ENCODE assay signal across 14 cellular contexts in the genomic region with DNA sequence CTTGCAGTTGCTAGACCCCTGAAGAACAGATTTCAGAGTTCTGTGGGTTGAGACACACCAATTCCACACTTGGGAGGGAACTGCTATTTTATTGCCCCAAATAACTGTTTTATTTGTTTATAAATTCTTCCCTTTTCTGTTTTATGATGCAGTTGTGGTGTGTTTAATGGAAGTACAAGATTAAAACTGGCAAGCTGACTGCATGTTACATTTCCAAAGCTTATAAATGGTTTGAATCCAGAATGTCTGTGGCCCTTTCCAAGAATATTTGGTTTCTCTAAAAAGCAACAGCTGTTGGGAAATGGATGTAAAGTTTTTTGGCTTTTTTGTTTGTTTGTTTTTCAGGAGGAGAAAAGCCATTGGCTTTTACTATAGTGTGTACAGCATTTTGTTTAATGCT.
DNase-seq lines count a peak whose midpoint lies in the region; ATAC-seq and TF ChIP-seq lines count a peak whose summit lies in the region.
"Had no signal": no experiment of that assay in that cellular context is flagged by ENCODE, and none has a peak within 500 bp of the region (broad histone marks: within the 10 kb centered on the region; RNA-seq: fewer than 3 reads in every experiment).

No MANE protein-coding gene starts in this region.

- DNase-seq in AG09309 (ENCODE audit: low read depth) (peak; percentile 46), H4 (ENCODE audit: low spot score) (peak; percentile 70), M059J (ENCODE audit: low read depth) (peak; percentile 19), fibroblast of villous mesenchyme (ENCODE audit: low read depth) (peak; percentile 71), GF-D8 (lab: John Stamatoyannopoulos, UW) (no peak), GDM1 (lab: John Stamatoyannopoulos, UW) (no peak), kidney tubule cell (ENCODE audit: low spot score) (no peak)
- DNase-seq: 8988T; AML-193; CD4-positive, alpha-beta memory T cell; DMS153; DND-41 had no signal

- no peak for ATAC-seq in GM21381 (IDR thresholded peaks at IDR 0.05; ENCODE audit: unreplicated experiment)

- TF ChIP-seq CTCF in AG09309 (IDR thresholded peaks at IDR 0.05; ENCODE audit: control insufficient read depth, insufficient read depth, low read depth, low read length, missing control alignments), result no peak
- no peak for TF ChIP-seq CTCF in fibroblast of villous mesenchyme (IDR thresholded peaks at IDR 0.05; ENCODE audit: insufficient read depth, low read depth, low read length)

- no peak overlapping the region for H3K4me3 ChIP-seq in AG09309 (ENCODE audit: control insufficient read depth, low read depth, low read length)
- no peak overlapping the region for H3K4me3 ChIP-seq in fibroblast of villous mesenchyme (ENCODE audit: low read depth, low read length)
- H3K4me3 ChIP-seq: HAP-1 had no signal

Comparison
In these comparisons a context has a peak if more than half of its experiments do, and no peak if none do; other contexts are left out.
1. DNase-seq: peak in AG09309 (single experiment), H4 (single experiment), M059J (single experiment) and fibroblast of villous mesenchyme (single experiment); none in GF-D8 (single experiment), GDM1 (single experiment) and kidney tubule cell (single experiment).